Comparison of ENCODE assay signal across 1 cellular context in the genomic region with DNA sequence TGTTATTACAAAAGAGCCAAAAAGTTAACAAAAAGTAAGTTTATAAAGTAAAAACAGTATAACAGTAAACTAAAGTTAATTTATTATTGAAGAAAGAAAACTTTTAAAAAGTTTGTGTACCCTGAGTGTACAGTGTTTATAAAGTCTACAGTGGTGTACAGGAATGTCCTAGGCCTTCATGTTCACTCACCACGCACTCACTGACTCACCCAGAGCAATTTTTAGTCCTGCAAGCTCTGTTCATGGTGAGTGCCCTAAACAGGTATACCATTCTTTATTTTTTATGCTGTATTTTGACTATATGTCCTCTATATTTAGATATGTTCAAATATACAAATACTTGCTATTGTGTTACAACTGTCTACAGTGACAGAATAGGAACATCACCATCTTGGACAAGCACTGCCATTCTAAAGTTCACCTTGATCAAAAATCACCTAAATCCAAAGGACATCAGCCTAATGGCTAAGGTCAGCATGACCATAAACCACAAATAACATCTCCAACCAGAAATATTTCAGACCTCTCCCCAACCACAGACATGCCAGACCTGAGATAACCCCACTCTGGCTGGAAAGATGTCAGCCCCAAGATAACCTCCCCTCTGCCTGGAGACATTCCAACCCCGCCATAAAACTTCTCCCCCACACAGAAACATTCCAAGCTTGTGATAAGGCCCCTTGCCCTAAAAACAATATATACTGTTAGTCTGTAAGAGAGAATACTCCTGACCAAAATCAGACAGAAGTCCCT.
TF ChIP-seq lines count a peak whose summit lies in the region.

No MANE protein-coding gene starts in this region.

TF ChIP-seq in K562, 482 proteins besides CTCF, POLR2A, EP300 and RAD21:
- no peak for TF ChIP-seq ZNF347 (CRISPR knock-in tag; IDR thresholded peaks at IDR 0.05; ENCODE audit: low read depth)
- peak; percentile 26; the same call in 1 of the 2 replicates for TF ChIP-seq CBFA2T2 (conservative IDR thresholded peaks at IDR 0.05)
- TF ChIP-seq ESRRA (IDR thresholded peaks at IDR 0.05; ENCODE audit: borderline replicate concordance, low read depth), result peak; percentile 66; the same call in 1 of the 2 replicates
- TF ChIP-seq NCOR1 (IDR thresholded peaks at IDR 0.05), result 0 out of 2 replicates have a peak, but pooled peaks have one; percentile 36
- TF ChIP-seq TEAD1 (CRISPR knock-in tag; IDR thresholded peaks at IDR 0.05), result 0 out of 4 replicates have a peak, but pooled peaks of 1 of the 2 experiments have one; percentile 49
- TF ChIP-seq RCOR1 (IDR thresholded peaks at IDR 0.05; ENCODE audit: borderline replicate concordance in 1 of 2, low read depth in 2 of 2, low read length in 2 of 2), result 0 out of 4 replicates have a peak, but pooled peaks of 1 of the 2 experiments have one; percentile 12
- peak in 1 of 2 experiments; percentile 56; a peak in 2 of 4 replicates for TF ChIP-seq KDM1A (IDR thresholded peaks at IDR 0.05)
- peak; percentile 58 for TF ChIP-seq CBFA2T3 (IDR thresholded peaks at IDR 0.05)
- TF ChIP-seq ARID1B (IDR thresholded peaks at IDR 0.05), result peak; percentile 65
- TF ChIP-seq TAL1 (IDR thresholded peaks at IDR 0.05), result 0 out of 2 replicates have a peak, but pooled peaks have one; percentile 8
- no peak for TF ChIP-seq ARHGAP35 (IDR thresholded peaks at IDR 0.05; ENCODE audit: partially characterized antibody)
- no peak for TF ChIP-seq CTBP1 (IDR thresholded peaks at IDR 0.05; ENCODE audit: borderline replicate concordance)
- TF ChIP-seq, protein P1, sequence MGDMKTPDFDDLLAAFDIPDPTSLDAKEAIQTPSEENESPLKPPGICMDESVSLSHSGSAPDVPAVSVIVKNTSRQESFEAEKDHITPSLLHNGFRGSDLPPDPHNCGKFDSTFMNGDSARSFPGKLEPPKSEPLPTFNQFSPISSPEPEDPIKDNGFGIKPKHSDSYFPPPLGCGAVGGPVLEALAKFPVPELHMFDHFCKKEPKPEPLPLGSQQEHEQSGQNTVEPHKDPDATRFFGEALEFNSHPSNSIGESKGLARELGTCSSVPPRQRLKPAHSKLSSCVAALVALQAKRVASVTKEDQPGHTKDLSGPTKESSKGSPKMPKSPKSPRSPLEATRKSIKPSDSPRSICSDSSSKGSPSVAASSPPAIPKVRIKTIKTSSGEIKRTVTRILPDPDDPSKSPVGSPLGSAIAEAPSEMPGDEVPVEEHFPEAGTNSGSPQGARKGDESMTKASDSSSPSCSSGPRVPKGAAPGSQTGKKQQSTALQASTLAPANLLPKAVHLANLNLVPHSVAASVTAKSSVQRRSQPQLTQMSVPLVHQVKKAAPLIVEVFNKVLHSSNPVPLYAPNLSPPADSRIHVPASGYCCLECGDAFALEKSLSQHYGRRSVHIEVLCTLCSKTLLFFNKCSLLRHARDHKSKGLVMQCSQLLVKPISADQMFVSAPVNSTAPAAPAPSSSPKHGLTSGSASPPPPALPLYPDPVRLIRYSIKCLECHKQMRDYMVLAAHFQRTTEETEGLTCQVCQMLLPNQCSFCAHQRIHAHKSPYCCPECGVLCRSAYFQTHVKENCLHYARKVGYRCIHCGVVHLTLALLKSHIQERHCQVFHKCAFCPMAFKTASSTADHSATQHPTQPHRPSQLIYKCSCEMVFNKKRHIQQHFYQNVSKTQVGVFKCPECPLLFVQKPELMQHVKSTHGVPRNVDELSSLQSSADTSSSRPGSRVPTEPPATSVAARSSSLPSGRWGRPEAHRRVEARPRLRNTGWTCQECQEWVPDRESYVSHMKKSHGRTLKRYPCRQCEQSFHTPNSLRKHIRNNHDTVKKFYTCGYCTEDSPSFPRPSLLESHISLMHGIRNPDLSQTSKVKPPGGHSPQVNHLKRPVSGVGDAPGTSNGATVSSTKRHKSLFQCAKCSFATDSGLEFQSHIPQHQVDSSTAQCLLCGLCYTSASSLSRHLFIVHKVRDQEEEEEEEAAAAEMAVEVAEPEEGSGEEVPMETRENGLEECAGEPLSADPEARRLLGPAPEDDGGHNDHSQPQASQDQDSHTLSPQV (IDR thresholded peaks at IDR 0.05), result no peak
- 0 out of 2 replicates have a peak, but pooled peaks have one; percentile 12 for TF ChIP-seq TEAD4 (IDR thresholded peaks at IDR 0.05; ENCODE audit: low read length)
- TF ChIP-seq TEAD4 (CRISPR knock-in tag; IDR thresholded peaks at IDR 0.05; ENCODE audit: borderline replicate concordance), result no peak
- TF ChIP-seq SMARCE1 (IDR thresholded peaks at IDR 0.05), result peak; percentile 43; the same call in 1 of the 2 replicates
TF ChIP-seq in K562: peak in this region for 11.
